ENCODE assay signal across 8 cellular contexts in genomic region chr2:246489-247145, GRCh38. TPM values are rescaled to one million over a fixed set of nuclear protein-coding genes. Genes with fewer than 3 reads are reported as not detected.
DNase-seq lines count a peak whose midpoint lies in the region; ATAC-seq and TF ChIP-seq lines count a peak whose summit lies in the region.

No MANE protein-coding gene starts in this region.

- H3K27me3 ChIP-seq in H7 (ENCODE audit: control insufficient read depth, insufficient read depth, low read length) (no peaks in the 10 kb centered on the region), neuronal stem cell (ENCODE audit: control insufficient read depth in 3 of 3, insufficient read depth in 3 of 3, low read depth in 1 of 3, low read length in 3 of 3) (no peaks in the 10 kb centered on the region)

- H3K4me3 ChIP-seq in H7 (ENCODE audit: insufficient read depth, low read depth, low read length): no peak overlapping the region
- H3K4me3 ChIP-seq in astrocyte of the spinal cord (ENCODE audit: low read depth, low read length): no peak overlapping the region
- H3K4me3 ChIP-seq in neuronal stem cell (ENCODE audit: low read length in 2 of 2): no peak overlapping the region

- H3K79me1 ChIP-seq in neuronal stem cell (ENCODE audit: low read depth, low read length): no peaks in the 10 kb centered on the region

- no peak overlapping the region for H3K23ac ChIP-seq in neuronal stem cell (ENCODE audit: low read depth, low read length, poor library complexity)

- H3K14ac ChIP-seq in neuronal stem cell (ENCODE audit: low read length): no peak overlapping the region

- TF ChIP-seq CTCF in astrocyte of the spinal cord (IDR thresholded peaks at IDR 0.05; ENCODE audit: low read depth, low read length): peak; percentile 59

- H3K9ac ChIP-seq in neuronal stem cell (ENCODE audit: low read depth, low read length, poor library complexity): no peak overlapping the region

- H3K36me3 ChIP-seq in H7 (replicated peaks; ENCODE audit: control insufficient read depth, insufficient read depth, low read length) (peaks cover 4% of the 10 kb centered on the region), neuronal stem cell (replicated peaks in 1 of 2; ENCODE audit: control insufficient read depth in 2 of 2, insufficient read depth in 2 of 2, low read length in 2 of 2) (peaks cover 0 to 89% of the 10 kb centered on the region in 2 donors)

- H3K4ac ChIP-seq in neuronal stem cell (ENCODE audit: low read length): no peak overlapping the region

- peaks cover 0 to 11% of the 10 kb centered on the region in 2 donors for H3K9me3 ChIP-seq in neuronal stem cell (replicated peaks in 1 of 2; ENCODE audit: control insufficient read depth in 2 of 2, insufficient read depth in 1 of 2, low read depth in 1 of 2, low read length in 2 of 2)

- no peak overlapping the region for H2AFZ ChIP-seq in neuronal stem cell (ENCODE audit: low read length)

- no peak overlapping the region for H2BK12ac ChIP-seq in neuronal stem cell (ENCODE audit: low read length)

- WGBS in neuronal stem cell (ENCODE audit: extremely low coverage in 2 of 2, insufficient read length in 2 of 2, insufficient replicate concordance in 1 of 2), 2 donors: no CpG with 5 or more reads among the region's 6 CpGs

- no peaks in the 10 kb centered on the region for H3K4me1 ChIP-seq in neuronal stem cell (ENCODE audit: control insufficient read depth in 2 of 2, insufficient read depth in 1 of 2, low read depth in 1 of 2, low read length in 2 of 2)

- H2BK120ac ChIP-seq in neuronal stem cell (ENCODE audit: low read depth, low read length): no peak overlapping the region

- H4K8ac ChIP-seq in neuronal stem cell (ENCODE audit: low read depth, low read length): no peak overlapping the region

- H4K91ac ChIP-seq in neuronal stem cell (ENCODE audit: low read depth, low read length, poor library complexity): no peak overlapping the region

- H2AK5ac ChIP-seq in neuronal stem cell (ENCODE audit: low read depth, low read length): no peak overlapping the region

- peak; percentile 8 for DNase-seq in activated CD4-positive, CD25-positive, alpha-beta regulatory T cell treated with anti-CD3 and anti-CD28 coated beads, Interleukin-2, amount 50 U/mL, for 16 hours (ENCODE audit: low read depth, low spot score)
- no peak for DNase-seq in activated CD4-positive, CD25-positive, alpha-beta regulatory T cell (lab: John Stamatoyannopoulos, UW)
- peak; percentile 55 for DNase-seq in H7
- DNase-seq in NCI-H2196 (lab: John Stamatoyannopoulos, UW; ENCODE audit: unreplicated experiment): peak; percentile 44
- peak; percentile 63 for DNase-seq in astrocyte of the spinal cord (ENCODE audit: low read depth, low spot score)
- DNase-seq in left lobe of liver (ENCODE audit: low spot score): no peak
- no peak for DNase-seq in neuronal stem cell (ENCODE audit: low spot score)
- no peak for DNase-seq in COLO829 (ENCODE audit: low spot score)

- no peak overlapping the region for H2BK5ac ChIP-seq in neuronal stem cell (ENCODE audit: low read length)

- ATAC-seq in left lobe of liver: peak; percentile 89

- no peak overlapping the region for H3K18ac ChIP-seq in neuronal stem cell (ENCODE audit: low read length)

- no peak overlapping the region for H2BK15ac ChIP-seq in neuronal stem cell (ENCODE audit: low read length)

- H3K4me2 ChIP-seq in neuronal stem cell (ENCODE audit: insufficient read depth, low read length, poor library complexity, severe bottlenecking): no peak overlapping the region

- no peak overlapping the region for H3K27ac ChIP-seq in neuronal stem cell (replicated peaks; ENCODE audit: low read length)

- in situ Hi-C loops in astrocyte of the spinal cord (cut with HindIII; ENCODE audit: low sequenced_read_pairs): no loop called here

RNA-seq across cellular contexts. Expression of gene SH3YL1, which starts 17.2 kb away (rescaled TPM):
- 13.1 and 15.4 TPM in 2 replicates for total RNA-seq in H7 (2014; rRNA removed; shearing (Covaris generic))
- total RNA-seq in left lobe of liver: 7.3 TPM
- 15.9 TPM for polyA plus RNA-seq in neuronal stem cell (2013, experiment 1 of 2)
- 15.8 TPM for polyA plus RNA-seq in neuronal stem cell (2013, experiment 2 of 2)

RNA-seq across cellular contexts. Expression of gene ACP1, which starts 18.1 kb away (rescaled TPM):
- total RNA-seq in H7 (2014; rRNA removed; shearing (Covaris generic)): 138 and 179 TPM in 2 replicates
- total RNA-seq in left lobe of liver: 58.7 TPM
- polyA plus RNA-seq in neuronal stem cell (2013, experiment 1 of 2): 138 TPM
- 139 TPM for polyA plus RNA-seq in neuronal stem cell (2013, experiment 2 of 2)

RNA-seq across cellular contexts. Expression of gene ALKAL2, which starts 41.3 kb away (rescaled TPM):
- 1.1 and 2.6 TPM in 2 replicates for total RNA-seq in H7 (2014; rRNA removed; shearing (Covaris generic))
- 2.5 TPM for total RNA-seq in left lobe of liver
- polyA plus RNA-seq in neuronal stem cell (2013, experiment 1 of 2): 0.20 TPM
- 0.17 TPM for polyA plus RNA-seq in neuronal stem cell (2013, experiment 2 of 2)

Comparison
In these comparisons a context has a peak if more than half of its experiments do, and no peak if none do; other contexts are left out.
1. DNase-seq: peak in activated CD4-positive, CD25-positive, alpha-beta regulatory T cell treated with anti-CD3 and anti-CD28 coated beads, Interleukin-2, amount 50 U/mL, for 16 hours (single experiment), H7 (single experiment), NCI-H2196 (single experiment) and astrocyte of the spinal cord (single experiment); none in activated CD4-positive, CD25-positive, alpha-beta regulatory T cell (0 of 4), left lobe of liver (single experiment), neuronal stem cell (single experiment) and COLO829 (single experiment).